ENCODE assay signal across 19 cellular contexts in the genomic region with DNA sequence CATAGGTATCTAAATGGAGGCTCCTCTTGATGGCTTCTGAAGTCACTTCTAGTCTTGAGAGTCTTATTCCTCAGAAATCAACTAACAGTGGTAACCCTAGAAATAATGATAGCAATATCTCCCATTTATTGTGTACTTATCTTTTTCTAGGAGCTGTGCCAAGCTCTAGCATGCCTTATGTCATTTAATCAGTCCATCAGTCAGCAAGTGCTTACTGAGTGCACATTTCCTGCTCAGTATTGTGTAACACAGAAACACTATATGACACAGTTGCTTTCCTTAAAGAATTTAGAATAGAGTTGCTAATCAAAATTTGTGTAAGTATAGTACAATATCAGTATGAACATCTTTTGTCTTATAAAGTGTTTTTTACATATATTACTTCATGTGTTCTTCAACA. TPM values are rescaled to one million over a fixed set of nuclear protein-coding genes. Genes with fewer than 3 reads are reported as not detected.
A peak's percentile ranks its signal among the peaks of the same experiment; 100 is the strongest.
DNase-seq lines count a peak whose midpoint lies in the region; ATAC-seq and TF ChIP-seq lines count a peak whose summit lies in the region.
"Had no signal": no experiment of that assay in that cellular context is flagged by ENCODE, and none has a peak within 500 bp of the region (broad histone marks: within the 10 kb centered on the region; RNA-seq: fewer than 3 reads in every experiment).

No MANE protein-coding gene starts in this region.

- no peak for TF ChIP-seq CTCF in parathyroid adenoma (IDR thresholded peaks at IDR 0.05)
- TF ChIP-seq CTCF in GM10266 (IDR thresholded peaks at IDR 0.05; ENCODE audit: control insufficient read depth, insufficient read depth, low read depth, missing control alignments) = no peak

- H3K4me2 ChIP-seq in parathyroid adenoma (ENCODE audit: low read length) = no peak overlapping the region
- H3K4me2 ChIP-seq: A549; BLaER1 treated with 17β-estradiol and CSF1 and Interleukin-3, amounts not matched to agents 10 nM and 100 nM; neural progenitor cell had no signal

- DNase-seq in NCI-H748 (lab: John Stamatoyannopoulos, UW; ENCODE audit: unreplicated experiment) (peak; percentile 28), NCI-H748 treated with DMSO at 0.1 percent for 48 hours (lab: John Stamatoyannopoulos, UW) (no peak), NCI-H1436 treated with DMSO at 0.1 percent for 48 hours (lab: John Stamatoyannopoulos, UW) (peak; percentile 54), NCI-H226 (peak; percentile 59), left colon (no peak), left cardiac atrium (no peak), GM10266 (ENCODE audit: extremely low spot score) (no peak)
- DNase-seq: left ventricle myocardium inferior, NCI-H146, SHP77 treated with DMSO at 0.1 percent for 48 hours had no signal

- no peak overlapping the region for H3K4me3 ChIP-seq in parathyroid adenoma (ENCODE audit: low read depth, low read length)
- H3K4me3 ChIP-seq: A549; BLaER1 treated with 17β-estradiol and CSF1 and Interleukin-3, amounts not matched to agents 10 nM and 100 nM; esophagus muscularis mucosa; left ventricle myocardium inferior; neural progenitor cell had no signal

- intact Hi-C loops in left colon (cut with DNase I, micrococcal nuclease) = no loop called here
- intact Hi-C loops in left cardiac atrium (cut with DNase I) = no loop called here

- no peaks in the 10 kb centered on the region for H3K79me2 ChIP-seq in parathyroid adenoma

- no peaks in the 10 kb centered on the region for H3K36me3 ChIP-seq in parathyroid adenoma (ENCODE audit: control insufficient read depth, insufficient read depth, low read length)
- H3K36me3 ChIP-seq: BLaER1 treated with 17β-estradiol and CSF1 and Interleukin-3, amounts not matched to agents 10 nM and 100 nM; esophagus muscularis mucosa; left ventricle myocardium inferior; neural progenitor cell had no signal

- no peak overlapping the region for H2AFZ ChIP-seq in parathyroid adenoma
- H2AFZ ChIP-seq: neural progenitor cell had no signal

- no peaks in the 10 kb centered on the region for H3K27me3 ChIP-seq in parathyroid adenoma (ENCODE audit: control insufficient read depth, insufficient read depth, low read length)
- H3K27me3 ChIP-seq: BLaER1 treated with 17β-estradiol and CSF1 and Interleukin-3, amounts not matched to agents 10 nM and 100 nM had no signal

- no peak for ATAC-seq in left colon
- no peak for ATAC-seq in left cardiac atrium

- peaks cover 12% of the 10 kb centered on the region for H3K4me1 ChIP-seq in parathyroid adenoma
- H3K4me1 ChIP-seq: A549, esophagus muscularis mucosa, left ventricle myocardium inferior, neural progenitor cell had no signal

- H3K27ac ChIP-seq in parathyroid adenoma = peak overlapping the region; percentile 37
- H3K27ac ChIP-seq: A549; BLaER1 treated with 17β-estradiol and CSF1 and Interleukin-3, amounts not matched to agents 10 nM and 100 nM; esophagus muscularis mucosa; left ventricle myocardium inferior; neural progenitor cell had no signal

- no peaks in the 10 kb centered on the region for H3K9me3 ChIP-seq in parathyroid adenoma (ENCODE audit: control insufficient read depth, low read length)
- H3K9me3 ChIP-seq: A549; BLaER1 treated with 17β-estradiol and CSF1 and Interleukin-3, amounts not matched to agents 10 nM and 100 nM; esophagus muscularis mucosa; left ventricle myocardium inferior had no signal

- H3K9ac ChIP-seq in parathyroid adenoma = no peak overlapping the region
- H3K9ac ChIP-seq: BLaER1 treated with 17β-estradiol and CSF1 and Interleukin-3, amounts not matched to agents 10 nM and 100 nM; neural progenitor cell had no signal

RNA-seq across cellular contexts. Expression of gene KRT76, which starts 36.6 kb away (rescaled TPM):
- total RNA-seq in left colon (not detected), left cardiac atrium (not detected)
- total RNA-seq: esophagus muscularis mucosa, H9, left ventricle myocardium inferior, LHCN-M2, mononuclear cell, urinary bladder had no signal

RNA-seq across cellular contexts. Expression of gene KRT77, which starts 37.3 kb away (rescaled TPM):
- total RNA-seq in left colon (not detected), left cardiac atrium (not detected)
- total RNA-seq: esophagus muscularis mucosa, H9, left ventricle myocardium inferior, LHCN-M2, mononuclear cell, urinary bladder had no signal

RNA-seq across cellular contexts. Expression of gene KRT3, which starts 55.3 kb away (rescaled TPM):
- total RNA-seq in left colon (not detected), left cardiac atrium (not detected)
- total RNA-seq: esophagus muscularis mucosa, H9, left ventricle myocardium inferior, LHCN-M2, mononuclear cell, urinary bladder had no signal

Comparison
In these comparisons a context has a peak if more than half of its experiments do, and no peak if none do; other contexts are left out.
1. DNase-seq: peak in NCI-H748 (single experiment), NCI-H1436 treated with DMSO at 0.1 percent for 48 hours (single experiment) and NCI-H226 (single experiment); none in NCI-H748 treated with DMSO at 0.1 percent for 48 hours (single experiment), left colon (0 of 2), left cardiac atrium (single experiment) and GM10266 (single experiment).